ENCODE assay signal across 8 cellular contexts in the genomic region with DNA sequence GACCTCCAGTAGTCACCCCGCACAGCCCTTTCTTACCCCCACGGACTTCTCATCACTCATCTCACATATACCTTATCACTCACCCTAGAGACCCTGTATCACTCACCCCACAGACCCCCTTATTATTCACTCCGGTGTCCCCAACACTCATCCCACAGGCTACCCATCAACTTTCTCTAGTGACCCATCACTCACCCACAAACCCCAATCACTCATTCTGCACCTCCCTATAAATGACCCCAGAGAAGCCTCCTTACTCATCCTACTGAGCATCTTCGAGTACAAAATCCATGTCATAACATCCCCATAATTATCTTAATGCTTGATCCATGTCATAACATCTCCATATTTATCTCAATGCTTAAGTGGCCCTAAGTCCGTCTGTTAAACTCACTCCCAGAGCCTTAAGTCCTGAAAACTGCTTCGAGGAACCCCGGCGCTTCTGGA. TPM values are rescaled to one million over a fixed set of nuclear protein-coding genes. Genes with fewer than 3 reads are reported as not detected.
DNase-seq lines count a peak whose midpoint lies in the region; ATAC-seq and TF ChIP-seq lines count a peak whose summit lies in the region.

No MANE protein-coding gene starts in this region.

- peak overlapping the region; percentile 48 for H3K27ac ChIP-seq in mammary epithelial cell (ENCODE audit: insufficient read depth, low read depth, low read length)

- intact Hi-C loops in mammary epithelial cell (cut with micrococcal nuclease) = loop anchor here (5.0 to 10.0 kb wide), 2 partner anchors 40 to 353 kb away; a partner anchor contains a TSS

- no peaks in the 10 kb centered on the region for H3K36me3 Mint-ChIP-seq in natural killer cell treated with Interleukin-12 subunit alpha and Interleukin-12 subunit beta and Interleukin-15 and Interleukin-18, amount 100 ng/mL, for 72 hours

- peaks cover 10 to 23% of the 10 kb centered on the region in 2 donors for H3K4me1 Mint-ChIP-seq in natural killer cell treated with Interleukin-12 subunit alpha and Interleukin-12 subunit beta and Interleukin-15 and Interleukin-18, amount 100 ng/mL, for 72 hours (ENCODE audit: low read depth in 2 of 2)

- peak overlapping the region; percentile 80 to 85 for H3K27ac Mint-ChIP-seq in natural killer cell treated with Interleukin-12 subunit alpha and Interleukin-12 subunit beta and Interleukin-15 and Interleukin-18, amount 100 ng/mL, for 72 hours

- H3K4me1 ChIP-seq in mammary epithelial cell (ENCODE audit: insufficient read depth, low read length) = no peaks in the 10 kb centered on the region

- DNase-seq in mammary epithelial cell (no peak), NCI-H82 treated with DMSO at 0.1 percent for 48 hours (lab: John Stamatoyannopoulos, UW; ENCODE audit: unreplicated experiment) (no peak), cerebellar cortex (ENCODE audit: low spot score) (no peak), iPS-NIHi7 (ENCODE audit: extremely low spot score) (no peak), NAMALWA (ENCODE audit: low spot score) (no peak)
- no peak for DNase-seq in natural killer cell treated with Interleukin-12 subunit alpha and Interleukin-12 subunit beta and Interleukin-15 and Interleukin-18, amount 100 ng/mL, for 72 hours (ENCODE audit: low spot score)

- no peaks in the 10 kb centered on the region for H4K20me1 ChIP-seq in mammary epithelial cell (ENCODE audit: insufficient read depth, low read length)

- H3K27me3 Mint-ChIP-seq in natural killer cell treated with Interleukin-12 subunit alpha and Interleukin-12 subunit beta and Interleukin-15 and Interleukin-18, amount 100 ng/mL, for 72 hours = peaks cover 0 to 3% of the 10 kb centered on the region in 2 donors

- peaks cover 52% of the 10 kb centered on the region for H3K79me2 ChIP-seq in mammary epithelial cell (ENCODE audit: insufficient read depth, low read length)

- CTCF ChIA-PET in mammary epithelial cell (lab: Charles Lee; ENCODE audit: low non-redundant PET) = no interaction called here

- WGBS in mammary epithelial cell (ENCODE audit: low coverage, missing lambda C conversion rate) = 23% methylated on average over 6 of the region's 8 CpGs

- peak overlapping the region; percentile 72 for H3K4me2 ChIP-seq in mammary epithelial cell (ENCODE audit: insufficient read depth, low read depth, low read length)

- dilution Hi-C loops in mammary epithelial cell (cut with HindIII; ENCODE audit: low sequenced_read_pairs) = no loop called here

- H3K27me3 ChIP-seq in mammary epithelial cell (ENCODE audit: insufficient read depth, low read length) = no peaks in the 10 kb centered on the region

- in situ Hi-C loops in mammary epithelial cell (cut with MboI; ENCODE audit: low sequenced_read_pairs in 2 of 2) = loop anchor here in 1 of 2 donors (25.0 kb wide), 1 partner anchor 270 kb away; a partner anchor contains a TSS

- peak overlapping the region; percentile 96 for H3K4me3 Mint-ChIP-seq in natural killer cell treated with Interleukin-12 subunit alpha and Interleukin-12 subunit beta and Interleukin-15 and Interleukin-18, amount 100 ng/mL, for 72 hours

- peak overlapping the region; percentile 62 to 71 (median 70) for H3K4me3 ChIP-seq in mammary epithelial cell (replicated peaks in 1 of 3; ENCODE audit: insufficient read depth in 1 of 3, low read depth in 2 of 3, low read length in 3 of 3)

- H3K9ac ChIP-seq in mammary epithelial cell (ENCODE audit: insufficient read depth, low read length) = peak overlapping the region; percentile 14

- no TSS peak for BruUV-seq in mammary epithelial cell (replicated peaks; lab: Mats Ljungman, UMichigan)

- H3K9me3 ChIP-seq in mammary epithelial cell (replicated peaks; ENCODE audit: insufficient read depth, low read length) = no peaks in the 10 kb centered on the region

- no peaks in the 10 kb centered on the region for H3K36me3 ChIP-seq in mammary epithelial cell (ENCODE audit: insufficient read depth, low read length)

- peak; percentile 25 for ATAC-seq in GM19351 (IDR thresholded peaks at IDR 0.05; ENCODE audit: unreplicated experiment)
- ATAC-seq in HG03439 (IDR thresholded peaks at IDR 0.05; ENCODE audit: unreplicated experiment) = peak; percentile 5
- ATAC-seq in natural killer cell treated with Interleukin-12 subunit alpha and Interleukin-12 subunit beta and Interleukin-15 and Interleukin-18, amount 100 ng/mL, for 72 hours = peak; percentile 26 to 58

- TF ChIP-seq CTCF in mammary epithelial cell (conservative IDR thresholded peaks at IDR 0.05 in 1 of 2, IDR thresholded peaks at IDR 0.05 in 1 of 2; ENCODE audit: extremely low read depth in 1 of 2, insufficient read depth in 1 of 2, low read depth in 1 of 2, low read length in 2 of 2) = no peak

- H2AFZ ChIP-seq in mammary epithelial cell (ENCODE audit: low read depth, low read length) = peak overlapping the region; percentile 71

- H3K9me3 Mint-ChIP-seq in natural killer cell treated with Interleukin-12 subunit alpha and Interleukin-12 subunit beta and Interleukin-15 and Interleukin-18, amount 100 ng/mL, for 72 hours = no peaks in the 10 kb centered on the region

RNA-seq across cellular contexts. Expression of a gene that starts 0.9 kb away (rescaled TPM):
- total RNA-seq in mammary epithelial cell = 1 to 10 TPM; 6.0 to 9.5 TPM
- polyA plus RNA-seq in mammary epithelial cell = 3.5 TPM
- 7.2 TPM for polyA minus RNA-seq in mammary epithelial cell
- total RNA-seq in natural killer cell treated with Interleukin-12 subunit alpha and Interleukin-12 subunit beta and Interleukin-15 and Interleukin-18, amount 100 ng/mL, for 72 hours = 10 to 100 TPM; 12.5 to 16.6 TPM
